In the genomic region with DNA sequence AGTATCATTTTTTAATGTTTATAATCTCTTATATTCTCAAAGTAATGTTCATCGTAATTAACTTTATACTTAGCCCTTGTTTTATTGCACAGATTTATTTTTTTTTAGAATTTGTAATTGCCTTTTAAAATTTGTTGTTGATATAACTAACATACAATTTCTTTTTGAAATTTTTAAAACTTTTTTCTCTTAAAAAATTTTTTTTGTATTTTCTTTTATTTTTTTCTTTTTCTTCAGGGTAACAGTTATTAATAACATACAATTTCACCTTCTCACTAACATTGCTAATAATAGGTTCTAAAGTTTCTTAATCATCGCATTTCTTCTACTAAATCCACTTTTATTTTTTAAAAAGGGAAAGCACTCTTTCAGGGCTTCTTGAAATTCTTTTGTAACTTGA, we compare ENCODE assay signal across 30 cellular contexts.
"Had no signal": no experiment of that assay in that cellular context is flagged by ENCODE, and none has a peak within 500 bp of the region (broad histone marks: within the 10 kb centered on the region; RNA-seq: fewer than 3 reads in every experiment).

No MANE protein-coding gene starts in this region.

- H3K4me2 ChIP-seq: SK-N-SH had no signal

- H3K27ac ChIP-seq: brain microvascular endothelial cell, SJSA1 had no signal

- H3K9me2 ChIP-seq: SK-N-SH had no signal

- H3K4me1 Mint-ChIP-seq: activated naive CD8-positive, alpha-beta T cell treated with anti-CD3 and anti-CD28 coated beads, Interleukin-2, amount 50 U/mL, for 24 hours had no signal

- H3K4me3 ChIP-seq: SJSA1 had no signal

- H3K27me3 ChIP-seq: brain microvascular endothelial cell, SJSA1 had no signal

- ATAC-seq: activated CD8-positive, alpha-beta memory T cell treated with anti-CD3 and anti-CD28 coated beads, Interleukin-2, amount 10 ng/mL, durations not matched to agents 7 days and 5 days; activated naive CD8-positive, alpha-beta T cell treated with anti-CD3 and anti-CD28 coated beads, Interleukin-2, amount 50 U/mL, for 24 hours; Panc1 had no signal

- H3K9me3 ChIP-seq: SK-N-SH had no signal

- H3K9ac ChIP-seq: SK-N-SH had no signal

- H3K36me3 ChIP-seq: brain microvascular endothelial cell, SJSA1 had no signal

- H3K4me1 ChIP-seq: SJSA1 had no signal

- H3K9me3 Mint-ChIP-seq: activated naive CD4-positive, alpha-beta T cell treated with anti-CD3 and anti-CD28 coated beads, Interleukin-2, amount 10 ng/mL, durations not matched to agents 7 days and 5 days; activated naive CD8-positive, alpha-beta T cell treated with anti-CD3 and anti-CD28 coated beads, Interleukin-2, amount 50 U/mL, for 24 hours; T-helper 1 cell treated with Interleukin-12 subunit alpha and Interleukin-12 subunit beta and Interleukin-4 antibody, amounts not matched to agents 30 μg/mL and 1 μg/mL, for 36 hours; T-helper 2 cell treated with Interferon-gamma antibody and Interleukin-4, amounts not matched to agents 5 μg/mL and 100 μg/mL, for 36 hours had no signal

- DNase-seq: activated CD4-positive, alpha-beta memory T cell treated with anti-CD3 and anti-CD28 coated beads, Interleukin-2, amount 10 ng/mL, durations not matched to agents 7 days and 5 days; activated CD4-positive, alpha-beta T cell treated with anti-CD3 and anti-CD28 coated beads for 1 hour; activated CD4-positive, alpha-beta T cell treated with anti-CD3 and anti-CD28 coated beads for 48 hours; activated CD4-positive, CD25-positive, alpha-beta regulatory T cell; activated CD8-positive, alpha-beta memory T cell treated with anti-CD3 and anti-CD28 coated beads for 24 hours; activated CD8-positive, alpha-beta memory T cell treated with anti-CD3 and anti-CD28 coated beads, Interleukin-2, amount 10 ng/mL, durations not matched to agents 7 days and 5 days; activated CD8-positive, alpha-beta memory T cell treated with anti-CD3 and anti-CD28 coated beads, Interleukin-2, amount 50 U/mL, for 48 hours; activated effector memory CD4-positive, alpha-beta T cell treated with Interleukin-2 at 50 U/mL for 16 hours; activated naive CD4-positive, alpha-beta T cell treated with anti-CD3 and anti-CD28 coated beads, Interleukin-2, amount 10 ng/mL, durations not matched to agents 7 days and 5 days; activated naive CD8-positive, alpha-beta T cell treated with anti-CD3 and anti-CD28 coated beads, Interleukin-2, amount 50 U/mL, for 24 hours; activated T-cell treated with anti-CD3 and anti-CD28 coated beads, Interleukin-2, amount 50 U/mL, for 48 hours; anterior cingulate cortex; brain microvascular endothelial cell; central memory CD4-positive, alpha-beta T cell; MM.1S; MV-4-11; NCI-H1092; NCI-H1436 treated with DMSO at 0.1 percent for 48 hours; NCI-H1694 treated with DMSO at 0.1 percent for 48 hours; NCI-H2029; NCI-H345; NCI-H524 treated with DMSO at 0.1 percent for 48 hours; RPMI8226; SHP77 treated with DMSO at 0.1 percent for 48 hours; SK-N-SH had no signal

- H3K27ac Mint-ChIP-seq: activated CD4-positive, alpha-beta memory T cell treated with anti-CD3 and anti-CD28 coated beads, Interleukin-2, amount 10 ng/mL, durations not matched to agents 7 days and 5 days; activated CD8-positive, alpha-beta memory T cell treated with anti-CD3 and anti-CD28 coated beads, Interleukin-2, amount 10 ng/mL, durations not matched to agents 7 days and 5 days; activated naive CD4-positive, alpha-beta T cell treated with anti-CD3 and anti-CD28 coated beads, Interleukin-2, amount 10 ng/mL, durations not matched to agents 7 days and 5 days; activated naive CD8-positive, alpha-beta T cell; activated naive CD8-positive, alpha-beta T cell treated with anti-CD3 and anti-CD28 coated beads, Interleukin-2, amount 50 U/mL, for 24 hours; T-helper 1 cell treated with Interleukin-12 subunit alpha and Interleukin-12 subunit beta and Interleukin-4 antibody, amounts not matched to agents 30 μg/mL and 1 μg/mL, for 36 hours; T-helper 2 cell treated with Interferon-gamma antibody and Interleukin-4, amounts not matched to agents 5 μg/mL and 100 μg/mL, for 36 hours had no signal

- H3K36me3 Mint-ChIP-seq: activated naive CD4-positive, alpha-beta T cell treated with anti-CD3 and anti-CD28 coated beads, Interleukin-2, amount 10 ng/mL, durations not matched to agents 7 days and 5 days; activated naive CD8-positive, alpha-beta T cell had no signal

- H3K4me3 Mint-ChIP-seq: activated CD4-positive, alpha-beta memory T cell treated with anti-CD3 and anti-CD28 coated beads, Interleukin-2, amount 10 ng/mL, durations not matched to agents 7 days and 5 days; activated CD8-positive, alpha-beta memory T cell treated with anti-CD3 and anti-CD28 coated beads, Interleukin-2, amount 10 ng/mL, durations not matched to agents 7 days and 5 days; activated naive CD4-positive, alpha-beta T cell treated with anti-CD3 and anti-CD28 coated beads, Interleukin-2, amount 10 ng/mL, durations not matched to agents 7 days and 5 days; activated naive CD8-positive, alpha-beta T cell; activated naive CD8-positive, alpha-beta T cell treated with anti-CD3 and anti-CD28 coated beads, Interleukin-2, amount 50 U/mL, for 24 hours; T-helper 1 cell treated with Interleukin-12 subunit alpha and Interleukin-12 subunit beta and Interleukin-4 antibody, amounts not matched to agents 30 μg/mL and 1 μg/mL, for 36 hours; T-helper 2 cell treated with Interferon-gamma antibody and Interleukin-4, amounts not matched to agents 5 μg/mL and 100 μg/mL, for 36 hours had no signal
